Comparison of ENCODE assay signal across 17 cellular contexts in the genomic region with DNA sequence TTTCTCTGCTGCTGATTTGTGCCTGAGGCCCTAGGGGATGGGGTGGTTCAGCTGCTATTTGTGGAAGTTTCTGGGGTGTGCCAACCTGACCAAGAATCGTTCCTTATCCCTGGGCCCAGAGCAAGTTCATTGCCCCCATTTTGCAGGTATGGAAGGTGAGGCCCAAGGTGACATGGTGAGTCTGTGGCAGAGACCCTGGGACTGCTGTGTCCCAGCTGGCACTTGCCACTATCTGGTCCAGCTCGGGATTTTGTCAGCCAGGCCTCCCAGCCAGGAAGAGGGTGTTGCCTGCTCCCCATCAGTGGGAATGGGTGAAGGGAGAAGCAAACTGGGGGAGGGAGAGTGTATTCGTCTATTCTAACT.
"Had no signal": no experiment of that assay in that cellular context is flagged by ENCODE, and none has a peak within 500 bp of the region (broad histone marks: within the 10 kb centered on the region; RNA-seq: fewer than 3 reads in every experiment).

No MANE protein-coding gene starts in this region.

- H3K4me1 ChIP-seq: foreskin keratinocyte, SJSA1, tibial artery had no signal

- H3K4me3 ChIP-seq: lung, SJSA1, tibial artery had no signal

- ATAC-seq: activated CD4-positive, CD25-positive, alpha-beta regulatory T cell treated with anti-CD3 and anti-CD28 coated beads, Interleukin-2, amount 50 U/mL, for 24 hours; foreskin keratinocyte; left cardiac atrium; natural killer cell treated with Interleukin-12 subunit alpha and Interleukin-12 subunit beta and Interleukin-15 and Interleukin-18, amount 100 ng/mL, for 72 hours had no signal

- H3K4me3 Mint-ChIP-seq: natural killer cell treated with Interleukin-12 subunit alpha and Interleukin-12 subunit beta and Interleukin-15 and Interleukin-18, amount 100 ng/mL, for 72 hours; T-helper 2 cell treated with Interferon-gamma antibody and Interleukin-4, amounts not matched to agents 5 μg/mL and 100 μg/mL, for 36 hours had no signal

- H3K27ac ChIP-seq: foreskin keratinocyte, SJSA1, tibial artery had no signal

- H3K27me3 Mint-ChIP-seq: natural killer cell treated with Interleukin-12 subunit alpha and Interleukin-12 subunit beta and Interleukin-15 and Interleukin-18, amount 100 ng/mL, for 72 hours had no signal

- H3K9me3 ChIP-seq: SJSA1, tibial artery had no signal

- DNase-seq: activated CD4-positive, alpha-beta T cell treated with anti-CD3 and anti-CD28 coated beads, Interleukin-2, amount 50 U/mL, for 48 hours; activated gamma-delta T cell treated with Interleukin-2 at 50 U/mL for 16 hours; effector CD4-positive, alpha-beta T cell; foreskin keratinocyte; left cardiac atrium; nucleus accumbens; stimulated activated CD4-positive, alpha-beta T cell treated with anti-CD3 and anti-CD28 coated beads, Interleukin-15, amount 100 ng/mL, for 24 hours; stimulated activated CD4-positive, alpha-beta T cell treated with anti-CD3 and anti-CD28 coated beads, Interleukin-4, amount 100 ng/mL, for 4 hours; SW 1271 had no signal

- H3K27ac Mint-ChIP-seq: natural killer cell treated with Interleukin-12 subunit alpha and Interleukin-12 subunit beta and Interleukin-15 and Interleukin-18, amount 100 ng/mL, for 72 hours; T-helper 2 cell treated with Interferon-gamma antibody and Interleukin-4, amounts not matched to agents 5 μg/mL and 100 μg/mL, for 36 hours had no signal

- H3K27me3 ChIP-seq: SJSA1 had no signal

- H3K9me3 Mint-ChIP-seq: natural killer cell treated with Interleukin-12 subunit alpha and Interleukin-12 subunit beta and Interleukin-15 and Interleukin-18, amount 100 ng/mL, for 72 hours; T-helper 2 cell treated with Interferon-gamma antibody and Interleukin-4, amounts not matched to agents 5 μg/mL and 100 μg/mL, for 36 hours had no signal

- FAIRE-seq: astrocyte, endothelial cell of umbilical vein had no signal

- H3K36me3 ChIP-seq: SJSA1, tibial artery had no signal

- H3K36me3 Mint-ChIP-seq: natural killer cell treated with Interleukin-12 subunit alpha and Interleukin-12 subunit beta and Interleukin-15 and Interleukin-18, amount 100 ng/mL, for 72 hours had no signal
